Comparison of ENCODE assay signal across 23 cellular contexts in genomic region chr9:110832916-110833315, GRCh38.
"Had no signal": no experiment of that assay in that cellular context is flagged by ENCODE, and none has a peak within 500 bp of the region (broad histone marks: within the 10 kb centered on the region; RNA-seq: fewer than 3 reads in every experiment).

No MANE protein-coding gene starts in this region.

- H3K4me3 ChIP-seq: hepatocyte, ovary, prostate gland, right atrium auricular region, spleen, testis, upper lobe of left lung had no signal

- H3K4me2 ChIP-seq: hepatocyte had no signal

- H3K79me2 ChIP-seq: hepatocyte had no signal

- H3K36me3 ChIP-seq: ovary, prostate gland, right atrium auricular region, spleen, upper lobe of left lung had no signal

- H3K27me3 ChIP-seq: hepatocyte, ovary, right atrium auricular region, spleen, testis, upper lobe of left lung had no signal

- DNase-seq: activated CD4-positive, alpha-beta memory T cell treated with anti-CD3 and anti-CD28 coated beads for 36 hours; activated CD4-positive, alpha-beta T cell treated with anti-CD3 and anti-CD28 coated beads for 4 hours; activated CD4-positive, CD25-positive, alpha-beta regulatory T cell; activated effector memory CD4-positive, alpha-beta T cell treated with Interleukin-2 at 50 U/mL for 16 hours; activated naive CD4-positive, alpha-beta T cell treated with anti-CD3 and anti-CD28 coated beads, Interleukin-2, amount 10 ng/mL, durations not matched to agents 7 days and 5 days; activated T-cell treated with anti-CD3 and anti-CD28 coated beads, Interleukin-2, amount 50 U/mL, for 72 hours; anterior cingulate cortex; effector CD4-positive, alpha-beta T cell; foreskin melanocyte; left ventricle myocardium superior; mammary epithelial cell; midbrain; natural killer cell; ovary; spleen; stimulated activated CD4-positive, alpha-beta T cell treated with anti-CD3 and anti-CD28 coated beads, Interleukin-4, amount 100 ng/mL, for 1 hour; stimulated activated naive CD4-positive, alpha-beta T cell; T-helper 17 cell; testis; upper lobe of left lung had no signal

- H3K4me1 ChIP-seq: prostate gland, right atrium auricular region, spleen, testis, upper lobe of left lung had no signal

- H2AFZ ChIP-seq: hepatocyte had no signal

- H3K27ac ChIP-seq: hepatocyte, ovary, prostate gland, right atrium auricular region, spleen, testis, upper lobe of left lung had no signal

- H3K9me3 ChIP-seq: ovary, prostate gland, right atrium auricular region, spleen, testis, upper lobe of left lung had no signal
